In the genomic region with DNA sequence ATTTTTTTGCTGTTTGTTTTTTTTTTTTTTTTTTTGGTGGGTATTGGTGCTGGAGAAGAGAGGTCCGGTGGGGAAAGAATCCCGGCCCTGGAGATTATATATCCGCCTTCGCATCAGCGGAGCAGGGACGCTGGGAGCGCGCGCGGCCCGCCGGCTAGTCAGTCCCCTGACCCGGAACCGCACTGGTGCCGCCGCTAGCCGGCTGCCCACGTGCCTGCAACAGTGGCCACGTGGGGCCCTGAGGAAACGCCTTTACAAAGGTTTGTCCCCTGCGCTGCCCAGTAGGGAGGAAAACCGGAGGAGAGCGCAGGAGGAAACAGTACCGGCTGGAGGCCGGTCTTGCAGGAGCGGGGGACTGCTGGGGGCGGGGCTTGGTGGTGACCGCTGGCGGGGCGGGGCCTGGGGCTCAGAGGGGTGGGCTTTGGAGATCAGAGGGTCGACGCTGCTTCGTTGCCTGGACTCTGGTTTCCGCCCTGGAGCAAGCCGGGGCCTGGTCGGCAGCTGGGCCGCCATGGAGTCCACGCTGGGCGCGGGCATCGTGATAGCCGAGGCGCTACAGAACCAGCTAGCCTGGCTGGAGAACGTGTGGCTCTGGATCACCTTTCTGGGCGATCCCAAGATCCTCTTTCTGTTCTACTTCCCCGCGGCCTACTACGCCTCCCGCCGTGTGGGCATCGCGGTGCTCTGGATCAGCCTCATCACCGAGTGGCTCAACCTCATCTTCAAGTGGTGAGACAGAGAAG, we compare ENCODE assay signal across 1 cellular context.
TF ChIP-seq lines count a peak whose summit lies in the region.

A gene with protein sequence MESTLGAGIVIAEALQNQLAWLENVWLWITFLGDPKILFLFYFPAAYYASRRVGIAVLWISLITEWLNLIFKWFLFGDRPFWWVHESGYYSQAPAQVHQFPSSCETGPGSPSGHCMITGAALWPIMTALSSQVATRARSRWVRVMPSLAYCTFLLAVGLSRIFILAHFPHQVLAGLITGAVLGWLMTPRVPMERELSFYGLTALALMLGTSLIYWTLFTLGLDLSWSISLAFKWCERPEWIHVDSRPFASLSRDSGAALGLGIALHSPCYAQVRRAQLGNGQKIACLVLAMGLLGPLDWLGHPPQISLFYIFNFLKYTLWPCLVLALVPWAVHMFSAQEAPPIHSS (plus strand): TSS at position 281 of the 743 bp plus-strand sequence. CDS start 231 bp downstream, at position 512.

TF ChIP-seq in HepG2, 621 proteins besides CTCF, POLR2A, EP300 and RAD21 (continued from another document and continues in another):
- TF ChIP-seq, protein P1, sequence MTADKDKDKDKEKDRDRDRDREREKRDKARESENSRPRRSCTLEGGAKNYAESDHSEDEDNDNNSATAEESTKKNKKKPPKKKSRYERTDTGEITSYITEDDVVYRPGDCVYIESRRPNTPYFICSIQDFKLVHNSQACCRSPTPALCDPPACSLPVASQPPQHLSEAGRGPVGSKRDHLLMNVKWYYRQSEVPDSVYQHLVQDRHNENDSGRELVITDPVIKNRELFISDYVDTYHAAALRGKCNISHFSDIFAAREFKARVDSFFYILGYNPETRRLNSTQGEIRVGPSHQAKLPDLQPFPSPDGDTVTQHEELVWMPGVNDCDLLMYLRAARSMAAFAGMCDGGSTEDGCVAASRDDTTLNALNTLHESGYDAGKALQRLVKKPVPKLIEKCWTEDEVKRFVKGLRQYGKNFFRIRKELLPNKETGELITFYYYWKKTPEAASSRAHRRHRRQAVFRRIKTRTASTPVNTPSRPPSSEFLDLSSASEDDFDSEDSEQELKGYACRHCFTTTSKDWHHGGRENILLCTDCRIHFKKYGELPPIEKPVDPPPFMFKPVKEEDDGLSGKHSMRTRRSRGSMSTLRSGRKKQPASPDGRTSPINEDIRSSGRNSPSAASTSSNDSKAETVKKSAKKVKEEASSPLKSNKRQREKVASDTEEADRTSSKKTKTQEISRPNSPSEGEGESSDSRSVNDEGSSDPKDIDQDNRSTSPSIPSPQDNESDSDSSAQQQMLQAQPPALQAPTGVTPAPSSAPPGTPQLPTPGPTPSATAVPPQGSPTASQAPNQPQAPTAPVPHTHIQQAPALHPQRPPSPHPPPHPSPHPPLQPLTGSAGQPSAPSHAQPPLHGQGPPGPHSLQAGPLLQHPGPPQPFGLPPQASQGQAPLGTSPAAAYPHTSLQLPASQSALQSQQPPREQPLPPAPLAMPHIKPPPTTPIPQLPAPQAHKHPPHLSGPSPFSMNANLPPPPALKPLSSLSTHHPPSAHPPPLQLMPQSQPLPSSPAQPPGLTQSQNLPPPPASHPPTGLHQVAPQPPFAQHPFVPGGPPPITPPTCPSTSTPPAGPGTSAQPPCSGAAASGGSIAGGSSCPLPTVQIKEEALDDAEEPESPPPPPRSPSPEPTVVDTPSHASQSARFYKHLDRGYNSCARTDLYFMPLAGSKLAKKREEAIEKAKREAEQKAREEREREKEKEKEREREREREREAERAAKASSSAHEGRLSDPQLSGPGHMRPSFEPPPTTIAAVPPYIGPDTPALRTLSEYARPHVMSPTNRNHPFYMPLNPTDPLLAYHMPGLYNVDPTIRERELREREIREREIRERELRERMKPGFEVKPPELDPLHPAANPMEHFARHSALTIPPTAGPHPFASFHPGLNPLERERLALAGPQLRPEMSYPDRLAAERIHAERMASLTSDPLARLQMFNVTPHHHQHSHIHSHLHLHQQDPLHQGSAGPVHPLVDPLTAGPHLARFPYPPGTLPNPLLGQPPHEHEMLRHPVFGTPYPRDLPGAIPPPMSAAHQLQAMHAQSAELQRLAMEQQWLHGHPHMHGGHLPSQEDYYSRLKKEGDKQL (CRISPR knock-in tag; IDR thresholded peaks at IDR 0.05; ENCODE audit: low read depth), result peak; percentile 87
- TF ChIP-seq, protein P2, sequence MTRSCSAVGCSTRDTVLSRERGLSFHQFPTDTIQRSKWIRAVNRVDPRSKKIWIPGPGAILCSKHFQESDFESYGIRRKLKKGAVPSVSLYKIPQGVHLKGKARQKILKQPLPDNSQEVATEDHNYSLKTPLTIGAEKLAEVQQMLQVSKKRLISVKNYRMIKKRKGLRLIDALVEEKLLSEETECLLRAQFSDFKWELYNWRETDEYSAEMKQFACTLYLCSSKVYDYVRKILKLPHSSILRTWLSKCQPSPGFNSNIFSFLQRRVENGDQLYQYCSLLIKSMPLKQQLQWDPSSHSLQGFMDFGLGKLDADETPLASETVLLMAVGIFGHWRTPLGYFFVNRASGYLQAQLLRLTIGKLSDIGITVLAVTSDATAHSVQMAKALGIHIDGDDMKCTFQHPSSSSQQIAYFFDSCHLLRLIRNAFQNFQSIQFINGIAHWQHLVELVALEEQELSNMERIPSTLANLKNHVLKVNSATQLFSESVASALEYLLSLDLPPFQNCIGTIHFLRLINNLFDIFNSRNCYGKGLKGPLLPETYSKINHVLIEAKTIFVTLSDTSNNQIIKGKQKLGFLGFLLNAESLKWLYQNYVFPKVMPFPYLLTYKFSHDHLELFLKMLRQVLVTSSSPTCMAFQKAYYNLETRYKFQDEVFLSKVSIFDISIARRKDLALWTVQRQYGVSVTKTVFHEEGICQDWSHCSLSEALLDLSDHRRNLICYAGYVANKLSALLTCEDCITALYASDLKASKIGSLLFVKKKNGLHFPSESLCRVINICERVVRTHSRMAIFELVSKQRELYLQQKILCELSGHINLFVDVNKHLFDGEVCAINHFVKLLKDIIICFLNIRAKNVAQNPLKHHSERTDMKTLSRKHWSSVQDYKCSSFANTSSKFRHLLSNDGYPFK (CRISPR knock-in tag; IDR thresholded peaks at IDR 0.05; ENCODE audit: borderline replicate concordance), result peak; percentile 93
- TF ChIP-seq, protein P3, sequence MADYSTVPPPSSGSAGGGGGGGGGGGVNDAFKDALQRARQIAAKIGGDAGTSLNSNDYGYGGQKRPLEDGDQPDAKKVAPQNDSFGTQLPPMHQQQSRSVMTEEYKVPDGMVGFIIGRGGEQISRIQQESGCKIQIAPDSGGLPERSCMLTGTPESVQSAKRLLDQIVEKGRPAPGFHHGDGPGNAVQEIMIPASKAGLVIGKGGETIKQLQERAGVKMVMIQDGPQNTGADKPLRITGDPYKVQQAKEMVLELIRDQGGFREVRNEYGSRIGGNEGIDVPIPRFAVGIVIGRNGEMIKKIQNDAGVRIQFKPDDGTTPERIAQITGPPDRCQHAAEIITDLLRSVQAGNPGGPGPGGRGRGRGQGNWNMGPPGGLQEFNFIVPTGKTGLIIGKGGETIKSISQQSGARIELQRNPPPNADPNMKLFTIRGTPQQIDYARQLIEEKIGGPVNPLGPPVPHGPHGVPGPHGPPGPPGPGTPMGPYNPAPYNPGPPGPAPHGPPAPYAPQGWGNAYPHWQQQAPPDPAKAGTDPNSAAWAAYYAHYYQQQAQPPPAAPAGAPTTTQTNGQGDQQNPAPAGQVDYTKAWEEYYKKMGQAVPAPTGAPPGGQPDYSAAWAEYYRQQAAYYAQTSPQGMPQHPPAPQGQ (CRISPR knock-in tag; IDR thresholded peaks at IDR 0.05; ENCODE audit: borderline replicate concordance), result no peak
- TF ChIP-seq, protein P4, sequence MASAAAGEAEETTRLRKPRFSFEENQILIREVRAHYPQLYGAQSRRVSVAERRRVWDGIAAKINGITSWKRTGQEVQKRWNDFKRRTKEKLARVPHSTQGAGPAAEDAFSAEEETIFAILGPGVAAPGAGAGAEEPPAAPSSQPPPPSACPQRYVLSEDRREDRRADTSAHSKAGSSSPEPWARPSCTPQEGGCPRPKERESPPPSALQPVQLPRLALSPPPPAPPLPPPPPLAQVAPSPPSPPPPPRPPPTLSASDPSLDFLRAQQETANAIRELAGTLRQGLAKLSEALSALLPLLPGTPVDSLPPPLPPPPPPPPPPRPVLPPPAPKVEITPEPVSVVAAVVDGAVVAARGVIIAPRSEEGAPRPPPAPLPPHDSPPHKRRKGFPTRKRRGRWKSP (CRISPR knock-in tag; IDR thresholded peaks at IDR 0.05), result peak; percentile 88
- TF ChIP-seq SSRP1 (CRISPR knock-in tag; IDR thresholded peaks at IDR 0.05), result peak; percentile 30; the same call in 1 of the 2 replicates
- TF ChIP-seq ATF7 (IDR thresholded peaks at IDR 0.05), result no peak
- TF ChIP-seq ATF7 (CRISPR knock-in tag; IDR thresholded peaks at IDR 0.05), result no peak; the same call in 1 of the 2 replicates
- TF ChIP-seq MEF2D (CRISPR knock-in tag; IDR thresholded peaks at IDR 0.05), result peak; percentile 97
- no peak for TF ChIP-seq ADNP (CRISPR knock-in tag; IDR thresholded peaks at IDR 0.05)
- TF ChIP-seq FOSL2 (CRISPR knock-in tag; IDR thresholded peaks at IDR 0.05), result peak; percentile 79
- TF ChIP-seq, protein P5, sequence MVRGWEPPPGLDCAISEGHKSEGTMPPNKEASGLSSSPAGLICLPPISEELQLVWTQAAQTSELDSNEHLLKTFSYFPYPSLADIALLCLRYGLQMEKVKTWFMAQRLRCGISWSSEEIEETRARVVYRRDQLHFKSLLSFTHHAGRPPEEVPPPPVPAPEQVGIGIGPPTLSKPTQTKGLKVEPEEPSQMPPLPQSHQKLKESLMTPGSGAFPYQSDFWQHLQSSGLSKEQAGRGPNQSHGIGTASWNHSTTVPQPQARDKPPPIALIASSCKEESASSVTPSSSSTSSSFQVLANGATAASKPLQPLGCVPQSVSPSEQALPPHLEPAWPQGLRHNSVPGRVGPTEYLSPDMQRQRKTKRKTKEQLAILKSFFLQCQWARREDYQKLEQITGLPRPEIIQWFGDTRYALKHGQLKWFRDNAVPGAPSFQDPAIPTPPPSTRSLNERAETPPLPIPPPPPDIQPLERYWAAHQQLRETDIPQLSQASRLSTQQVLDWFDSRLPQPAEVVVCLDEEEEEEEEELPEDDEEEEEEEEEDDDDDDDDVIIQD (CRISPR knock-in tag; IDR thresholded peaks at IDR 0.05; ENCODE audit: low read depth), result peak; percentile 18; the same call in 1 of the 2 replicates
- TF ChIP-seq, protein P6, sequence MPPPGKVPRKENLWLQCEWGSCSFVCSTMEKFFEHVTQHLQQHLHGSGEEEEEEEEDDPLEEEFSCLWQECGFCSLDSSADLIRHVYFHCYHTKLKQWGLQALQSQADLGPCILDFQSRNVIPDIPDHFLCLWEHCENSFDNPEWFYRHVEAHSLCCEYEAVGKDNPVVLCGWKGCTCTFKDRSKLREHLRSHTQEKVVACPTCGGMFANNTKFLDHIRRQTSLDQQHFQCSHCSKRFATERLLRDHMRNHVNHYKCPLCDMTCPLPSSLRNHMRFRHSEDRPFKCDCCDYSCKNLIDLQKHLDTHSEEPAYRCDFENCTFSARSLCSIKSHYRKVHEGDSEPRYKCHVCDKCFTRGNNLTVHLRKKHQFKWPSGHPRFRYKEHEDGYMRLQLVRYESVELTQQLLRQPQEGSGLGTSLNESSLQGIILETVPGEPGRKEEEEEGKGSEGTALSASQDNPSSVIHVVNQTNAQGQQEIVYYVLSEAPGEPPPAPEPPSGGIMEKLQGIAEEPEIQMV (CRISPR knock-in tag; IDR thresholded peaks at IDR 0.05; ENCODE audit: low read depth), result peak; percentile 93
- no peak for TF ChIP-seq IKZF1 (IDR thresholded peaks at IDR 0.05)
- TF ChIP-seq, protein P7, sequence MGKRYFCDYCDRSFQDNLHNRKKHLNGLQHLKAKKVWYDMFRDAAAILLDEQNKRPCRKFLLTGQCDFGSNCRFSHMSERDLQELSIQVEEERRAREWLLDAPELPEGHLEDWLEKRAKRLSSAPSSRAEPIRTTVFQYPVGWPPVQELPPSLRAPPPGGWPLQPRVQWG (CRISPR knock-in tag; IDR thresholded peaks at IDR 0.05; ENCODE audit: borderline replicate concordance, low read depth), result no peak
- no peak; the same call in 1 of the 2 replicates for TF ChIP-seq HNF4A (CRISPR knock-in tag; IDR thresholded peaks at IDR 0.05)
- peak; percentile 87 for TF ChIP-seq PPARG (CRISPR knock-in tag; conservative IDR thresholded peaks at IDR 0.05)
- no peak for TF ChIP-seq ZNF24 (IDR thresholded peaks at IDR 0.05)
- no peak for TF ChIP-seq EEA1 (CRISPR knock-in tag; IDR thresholded peaks at IDR 0.05; ENCODE audit: borderline replicate concordance)
- TF ChIP-seq ZNF607 (CRISPR knock-in tag; IDR thresholded peaks at IDR 0.05; ENCODE audit: borderline replicate concordance), result peak; percentile 93
- no peak; the same call in 1 of the 2 replicates for TF ChIP-seq HOXA9 (CRISPR knock-in tag; IDR thresholded peaks at IDR 0.05; ENCODE audit: borderline replicate concordance)
- TF ChIP-seq SOX6 (IDR thresholded peaks at IDR 0.05), result no peak
- peak; percentile 85 for TF ChIP-seq SOX6 (CRISPR knock-in tag; IDR thresholded peaks at IDR 0.05)
- TF ChIP-seq, protein P8, sequence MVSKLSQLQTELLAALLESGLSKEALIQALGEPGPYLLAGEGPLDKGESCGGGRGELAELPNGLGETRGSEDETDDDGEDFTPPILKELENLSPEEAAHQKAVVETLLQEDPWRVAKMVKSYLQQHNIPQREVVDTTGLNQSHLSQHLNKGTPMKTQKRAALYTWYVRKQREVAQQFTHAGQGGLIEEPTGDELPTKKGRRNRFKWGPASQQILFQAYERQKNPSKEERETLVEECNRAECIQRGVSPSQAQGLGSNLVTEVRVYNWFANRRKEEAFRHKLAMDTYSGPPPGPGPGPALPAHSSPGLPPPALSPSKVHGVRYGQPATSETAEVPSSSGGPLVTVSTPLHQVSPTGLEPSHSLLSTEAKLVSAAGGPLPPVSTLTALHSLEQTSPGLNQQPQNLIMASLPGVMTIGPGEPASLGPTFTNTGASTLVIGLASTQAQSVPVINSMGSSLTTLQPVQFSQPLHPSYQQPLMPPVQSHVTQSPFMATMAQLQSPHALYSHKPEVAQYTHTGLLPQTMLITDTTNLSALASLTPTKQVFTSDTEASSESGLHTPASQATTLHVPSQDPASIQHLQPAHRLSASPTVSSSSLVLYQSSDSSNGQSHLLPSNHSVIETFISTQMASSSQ (IDR thresholded peaks at IDR 0.05; ENCODE audit: low read depth), result 0 out of 2 replicates have a peak, but pooled peaks have one; percentile 53
- TF ChIP-seq, protein P8 (CRISPR knock-in tag; IDR thresholded peaks at IDR 0.05; ENCODE audit: borderline replicate concordance), result peak; percentile 87
- no peak for TF ChIP-seq PAWR (CRISPR knock-in tag; IDR thresholded peaks at IDR 0.05; ENCODE audit: borderline replicate concordance)
